Comparison of ENCODE assay signal across 15 cellular contexts in genomic region chr6:100347901-100348550, GRCh38.
DNase-seq lines count a peak whose midpoint lies in the region; ATAC-seq and TF ChIP-seq lines count a peak whose summit lies in the region.
"Had no signal": no experiment of that assay in that cellular context is flagged by ENCODE, and none has a peak within 500 bp of the region (broad histone marks: within the 10 kb centered on the region; RNA-seq: fewer than 3 reads in every experiment).

No MANE protein-coding gene starts in this region.

- intact Hi-C loops in mucosa of descending colon (cut with DNase I, micrococcal nuclease): no loop called here

- POLR2A ChIA-PET in AG04450 (lab: Yijun Ruan, JAX): interaction anchor here (1.0 kb wide), 1 partner anchor 131 kb away, joined by 3 read pairs; no protein-coding TSS in a partner anchor

- DNase-seq in AG04450 (ENCODE audit: low read depth, low spot score) (peak; percentile 33), LHCN-M2 (ENCODE audit: low read depth) (peak; percentile 78), choroid plexus epithelial cell (ENCODE audit: low read depth) (peak; percentile 87), NCI-H69 (lab: John Stamatoyannopoulos, UW) (no peak), erythroblast (lab: John Stamatoyannopoulos, UW) (no peak), mucosa of descending colon (no peak), tibial nerve (ENCODE audit: low spot score in 2 of 2) (no peak)
- DNase-seq: BE2C; body of pancreas; naive B cell; NCI-H1417; RPMI8226; stimulated activated CD4-positive, alpha-beta T cell treated with anti-CD3 and anti-CD28 coated beads, Interleukin-1b, Interleukin-23, amount 100 ng/mL, for 48 hours had no signal

- H3K27me3 ChIP-seq in AG04450 (ENCODE audit: control insufficient read depth, insufficient read depth, low read length) (no peaks in the 10 kb centered on the region), tibial nerve (no peaks in the 10 kb centered on the region)
- H3K27me3 ChIP-seq: BE2C, body of pancreas, hepatocyte had no signal

- 59 to 68% methylated on average over 4 of the region's 4 CpGs for WGBS in tibial nerve, 2 donors

- ATAC-seq in GM19452 (IDR thresholded peaks at IDR 0.05; ENCODE audit: unreplicated experiment): peak; percentile 82
- ATAC-seq in mucosa of descending colon: no peak
- ATAC-seq: body of pancreas had no signal

- H3K4me1 ChIP-seq in mucosa of descending colon (ENCODE audit: low read depth) (no peaks in the 10 kb centered on the region), tibial nerve (no peaks in the 10 kb centered on the region)
- H3K4me1 ChIP-seq: BE2C had no signal

- no peaks in the 10 kb centered on the region for H3K36me3 ChIP-seq in mucosa of descending colon (ENCODE audit: low read depth)
- H3K36me3 ChIP-seq in tibial nerve: no peaks in the 10 kb centered on the region
- H3K36me3 ChIP-seq: BE2C had no signal

- no peaks in the 10 kb centered on the region for H3K9me3 ChIP-seq in AG04450 (ENCODE audit: control insufficient read depth, insufficient read depth, low read length)
- H3K9me3 ChIP-seq in mucosa of descending colon: no peaks in the 10 kb centered on the region
- no peaks in the 10 kb centered on the region for H3K9me3 ChIP-seq in tibial nerve
- H3K9me3 ChIP-seq: BE2C, body of pancreas had no signal

- TF ChIP-seq POLR2A in erythroblast (IDR thresholded peaks at IDR 0.05; ENCODE audit: low read length): no peak
- TF ChIP-seq POLR2A in tibial nerve (IDR thresholded peaks at IDR 0.05): no peak

- H3K27ac ChIP-seq in AG04450 (ENCODE audit: low read depth, low read length) (no peak overlapping the region), tibial nerve (no peak overlapping the region)
- H3K27ac ChIP-seq: body of pancreas, hepatocyte had no signal

- H3K4me3 ChIP-seq in AG04450 (ENCODE audit: low read depth, low read length) (no peak overlapping the region; the same call in 1 of the 2 replicates), choroid plexus epithelial cell (ENCODE audit: low read depth, low read length) (no peak overlapping the region), mucosa of descending colon (no peak overlapping the region), tibial nerve (no peak overlapping the region)
- H3K4me3 ChIP-seq: body of pancreas, hepatocyte had no signal

- TF ChIP-seq EP300 in tibial nerve (IDR thresholded peaks at IDR 0.05): no peak

- TF ChIP-seq CTCF in AG04450 (IDR thresholded peaks at IDR 0.05; ENCODE audit: low read depth, low read length) (no peak), choroid plexus epithelial cell (conservative IDR thresholded peaks at IDR 0.05; ENCODE audit: low read depth, low read length) (no peak), mucosa of descending colon (IDR thresholded peaks at IDR 0.05) (no peak), tibial nerve (IDR thresholded peaks at IDR 0.05) (no peak)

- CTCF ChIA-PET in AG04450 (lab: Charles Lee): interaction anchor here (0.6 to 1.0 kb wide), 2 partner anchors 90 to 232 kb away, joined by 3 to 4 read pairs; no protein-coding TSS in a partner anchor

Comparison
In these comparisons a context has a peak if more than half of its experiments do, and no peak if none do; other contexts are left out.
1. DNase-seq: peak in AG04450 (single experiment), LHCN-M2 (single experiment) and choroid plexus epithelial cell (single experiment); none in NCI-H69 (single experiment), erythroblast (0 of 2), mucosa of descending colon (0 of 3) and tibial nerve (0 of 2).